2 cellular contexts compared by ENCODE assay signal in the genomic region with DNA sequence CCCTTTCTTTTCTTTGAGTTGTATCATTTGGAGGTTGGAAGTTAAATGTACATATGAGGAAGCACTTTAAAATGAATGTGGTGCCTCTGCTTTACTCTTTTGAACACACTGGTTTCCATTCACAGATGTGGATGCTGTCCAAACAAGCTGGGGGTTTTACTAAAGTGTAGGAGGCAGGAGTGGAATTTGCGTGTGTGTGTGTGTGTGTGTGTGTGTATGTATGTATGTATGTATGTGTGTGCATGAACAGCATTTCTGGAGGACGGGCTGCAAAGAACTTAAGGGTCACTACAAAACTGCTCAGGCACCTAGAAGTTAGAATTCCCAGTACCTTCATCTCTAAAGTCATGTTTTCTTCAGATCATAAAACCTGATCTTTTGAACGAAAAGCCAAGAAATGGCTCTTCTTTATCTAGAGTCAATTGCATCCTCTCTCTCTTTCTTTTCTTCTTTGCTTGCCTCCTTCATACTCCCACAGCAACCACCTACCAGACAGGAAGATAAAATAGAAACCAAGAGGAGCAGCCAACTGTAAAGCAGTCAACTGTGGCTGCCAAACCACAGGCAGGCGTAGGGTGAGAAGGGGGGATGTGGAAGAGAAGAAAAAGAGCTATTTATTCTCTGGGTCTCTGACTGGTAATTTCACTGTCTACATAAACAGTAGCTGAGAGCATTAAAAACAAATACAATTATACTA.
A peak's percentile ranks its signal among the peaks of the same experiment; 100 is the strongest.
TF ChIP-seq lines count a peak whose summit lies in the region.

No MANE protein-coding gene starts in this region.

TF ChIP-seq in HEK293, 187 proteins besides CTCF, POLR2A, EP300 and RAD21 (continued from another document):
- peak; percentile 83 for TF ChIP-seq EGR2 (tag by site-specific recombination; IDR thresholded peaks at IDR 0.05; ENCODE audit: low read depth)
- TF ChIP-seq ZSCAN30 (tag by site-specific recombination; IDR thresholded peaks at IDR 0.05), result no peak
- no peak for TF ChIP-seq ZNF148 (tag by site-specific recombination; IDR thresholded peaks at IDR 0.05; ENCODE audit: borderline replicate concordance)

TF ChIP-seq in SK-N-SH, 30 proteins besides CTCF, POLR2A, EP300 and RAD21 (continued from another document):
- TF ChIP-seq REST (IDR thresholded peaks at IDR 0.05; ENCODE audit: low read depth, low read length), result no peak
- TF ChIP-seq, protein P1, sequence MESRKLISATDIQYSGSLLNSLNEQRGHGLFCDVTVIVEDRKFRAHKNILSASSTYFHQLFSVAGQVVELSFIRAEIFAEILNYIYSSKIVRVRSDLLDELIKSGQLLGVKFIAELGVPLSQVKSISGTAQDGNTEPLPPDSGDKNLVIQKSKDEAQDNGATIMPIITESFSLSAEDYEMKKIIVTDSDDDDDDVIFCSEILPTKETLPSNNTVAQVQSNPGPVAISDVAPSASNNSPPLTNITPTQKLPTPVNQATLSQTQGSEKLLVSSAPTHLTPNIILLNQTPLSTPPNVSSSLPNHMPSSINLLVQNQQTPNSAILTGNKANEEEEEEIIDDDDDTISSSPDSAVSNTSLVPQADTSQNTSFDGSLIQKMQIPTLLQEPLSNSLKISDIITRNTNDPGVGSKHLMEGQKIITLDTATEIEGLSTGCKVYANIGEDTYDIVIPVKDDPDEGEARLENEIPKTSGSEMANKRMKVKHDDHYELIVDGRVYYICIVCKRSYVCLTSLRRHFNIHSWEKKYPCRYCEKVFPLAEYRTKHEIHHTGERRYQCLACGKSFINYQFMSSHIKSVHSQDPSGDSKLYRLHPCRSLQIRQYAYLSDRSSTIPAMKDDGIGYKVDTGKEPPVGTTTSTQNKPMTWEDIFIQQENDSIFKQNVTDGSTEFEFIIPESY (IDR thresholded peaks at IDR 0.05; ENCODE audit: borderline replicate concordance, low read depth), result no peak
TF ChIP-seq in SK-N-SH: peak in this region for 0.
